ENCODE assay signal across 17 cellular contexts in genomic region chr4:106034751-106035150, GRCh38.
DNase-seq lines count a peak whose midpoint lies in the region; ATAC-seq and TF ChIP-seq lines count a peak whose summit lies in the region.
"Had no signal": no experiment of that assay in that cellular context is flagged by ENCODE, and none has a peak within 500 bp of the region (broad histone marks: within the 10 kb centered on the region; RNA-seq: fewer than 3 reads in every experiment).

No MANE protein-coding gene starts in this region.

- H3K9me3 Mint-ChIP-seq in HFFc6, result no peaks in the 10 kb centered on the region; the same call in 1 of the 2 replicates

- H3K4me3 Mint-ChIP-seq in HFFc6, result no peak overlapping the region
- H3K4me3 Mint-ChIP-seq: CD14-positive monocyte had no signal

- H3K36me3 ChIP-seq in SJCRH30 (no peaks in the 10 kb centered on the region), smooth muscle cell (ENCODE audit: low read depth) (no peaks in the 10 kb centered on the region), brain microvascular endothelial cell (replicated peaks) (no peaks in the 10 kb centered on the region)
- H3K36me3 ChIP-seq: HAP-1, SJSA1 had no signal

- H3K4me3 ChIP-seq in SJCRH30 (no peak overlapping the region), smooth muscle cell (no peak overlapping the region), brain microvascular endothelial cell (ENCODE audit: low read depth, low read length) (no peak overlapping the region)
- H3K4me3 ChIP-seq: HAP-1, SJSA1 had no signal

- H4K20me1 ChIP-seq in smooth muscle cell (ENCODE audit: low read depth), result no peaks in the 10 kb centered on the region

- DNase-seq in HFFc6, result no peak
- DNase-seq in SJCRH30, result peak in 1 of 2 experiments; percentile 68
- DNase-seq in kidney tubule cell (ENCODE audit: low spot score), result peak; percentile 46
- DNase-seq in smooth muscle cell (lab: John Stamatoyannopoulos, UW; ENCODE audit: unreplicated experiment), result no peak
- DNase-seq in AML-193 (lab: John Stamatoyannopoulos, UW), result no peak
- no peak for DNase-seq in brain microvascular endothelial cell
- DNase-seq: ACHN, DND-41, MV-4-11, NCI-H187 treated with DMSO at 0.1 percent for 48 hours, NCI-H526, PC-3, SW 1271 had no signal

- no peak overlapping the region for H2AFZ ChIP-seq in smooth muscle cell (ENCODE audit: low read depth)

- no peak overlapping the region for H3K9ac ChIP-seq in smooth muscle cell (ENCODE audit: low read depth)

- H3K27me3 ChIP-seq in SJCRH30 (no peaks in the 10 kb centered on the region), smooth muscle cell (ENCODE audit: low read depth) (no peaks in the 10 kb centered on the region), brain microvascular endothelial cell (replicated peaks) (no peaks in the 10 kb centered on the region)
- H3K27me3 ChIP-seq: SJSA1 had no signal

- no peak for TF ChIP-seq CTCF in HFFc6 (IDR thresholded peaks at IDR 0.05)
- no peak for TF ChIP-seq CTCF in smooth muscle cell (IDR thresholded peaks at IDR 0.05; ENCODE audit: borderline replicate concordance, insufficient read depth, poor library complexity, severe bottlenecking)
- no peak for TF ChIP-seq CTCF in brain microvascular endothelial cell (IDR thresholded peaks at IDR 0.05; ENCODE audit: low read depth, low read length, missing control alignments)

- in situ Hi-C loops in brain microvascular endothelial cell (cut with HindIII; ENCODE audit: low pct_ligation_motif_present, low sequenced_read_pairs), result no loop called here

- H3K36me3 Mint-ChIP-seq in HFFc6 (ENCODE audit: low read depth), result peaks cover 8% of the 10 kb centered on the region; the same call in 1 of the 2 replicates
- H3K36me3 Mint-ChIP-seq: CD14-positive monocyte had no signal

- peaks cover 25% of the 10 kb centered on the region for H3K4me1 Mint-ChIP-seq in HFFc6 (ENCODE audit: low read depth)
- H3K4me1 Mint-ChIP-seq: CD14-positive monocyte had no signal

- ATAC-seq in HG02642 (IDR thresholded peaks at IDR 0.05; ENCODE audit: poor library complexity, unreplicated experiment), result no peak
- ATAC-seq: PC-3 had no signal

- peak overlapping the region; percentile 13 for H3K4me2 ChIP-seq in smooth muscle cell

- no peaks in the 10 kb centered on the region for H3K79me2 ChIP-seq in smooth muscle cell (ENCODE audit: low read depth)

- H3K9me3 ChIP-seq in SJCRH30 (replicated peaks) (0 out of 2 replicates have a peak, but pooled peaks cover 3% of the 10 kb centered on the region), smooth muscle cell (replicated peaks; ENCODE audit: low read depth) (no peaks in the 10 kb centered on the region)
- H3K9me3 ChIP-seq: HAP-1, SJSA1 had no signal

- H3K27me3 Mint-ChIP-seq in HFFc6 (ENCODE audit: insufficient read depth), result peaks cover 2% of the 10 kb centered on the region

- peaks cover 11% of the 10 kb centered on the region for H3F3A ChIP-seq in smooth muscle cell (ENCODE audit: low read depth)

- H3K4me1 ChIP-seq in SJCRH30, result peaks cover 39% of the 10 kb centered on the region
- H3K4me1 ChIP-seq in smooth muscle cell (ENCODE audit: low read depth), result peaks cover 5% of the 10 kb centered on the region
- H3K4me1 ChIP-seq: SJSA1 had no signal

- peak overlapping the region; percentile 24; the same call in 1 of the 2 replicates for H3K27ac Mint-ChIP-seq in HFFc6
- H3K27ac Mint-ChIP-seq: CD14-positive monocyte had no signal

- H3K27ac ChIP-seq in SJCRH30 (peak overlapping the region; percentile 60), smooth muscle cell (ENCODE audit: low read depth) (peak overlapping the region; percentile 67), brain microvascular endothelial cell (no peak overlapping the region)
- H3K27ac ChIP-seq: SJSA1 had no signal
